ENCODE assay signal across 16 cellular contexts in the genomic region with DNA sequence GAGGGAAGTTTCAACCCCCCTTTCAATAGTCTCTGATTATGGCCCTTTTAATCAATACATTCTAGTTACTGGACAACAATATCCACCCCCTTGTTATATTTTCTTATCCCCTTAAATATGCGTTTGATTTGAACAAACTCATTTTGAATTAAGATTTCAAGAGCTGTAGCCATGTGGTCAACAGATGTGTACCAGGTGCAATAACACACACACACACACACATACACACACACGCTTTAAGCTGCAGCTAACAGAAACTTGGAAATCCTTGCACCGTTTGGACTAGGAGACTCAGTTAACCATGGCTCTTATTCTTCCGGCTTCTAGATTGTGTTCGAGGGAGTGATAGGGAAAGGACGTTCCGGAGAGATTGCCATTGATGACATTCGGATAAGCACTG.
DNase-seq lines count a peak whose midpoint lies in the region; ATAC-seq and TF ChIP-seq lines count a peak whose summit lies in the region.
"Had no signal": no experiment of that assay in that cellular context is flagged by ENCODE, and none has a peak within 500 bp of the region (broad histone marks: within the 10 kb centered on the region; RNA-seq: fewer than 3 reads in every experiment).

No MANE protein-coding gene starts in this region.

- H3K4me2 ChIP-seq in SK-N-SH = no peak overlapping the region
- no peak overlapping the region for H3K4me2 ChIP-seq in neural progenitor cell
- H3K4me2 ChIP-seq: BLaER1 treated with 17β-estradiol and CSF1 and Interleukin-3, amounts not matched to agents 10 nM and 100 nM had no signal

- H3K27me3 ChIP-seq in SK-N-SH (ENCODE audit: insufficient read depth) (no peaks in the 10 kb centered on the region), neural progenitor cell (no peaks in the 10 kb centered on the region)
- H3K27me3 ChIP-seq: BLaER1 treated with 17β-estradiol and CSF1 and Interleukin-3, amounts not matched to agents 10 nM and 100 nM had no signal

- no peak for TF ChIP-seq EP300 in SK-N-SH (IDR thresholded peaks at IDR 0.05; ENCODE audit: borderline replicate concordance in 1 of 2, low read depth in 1 of 2, low read length in 1 of 2)

- TF ChIP-seq CTCF in AG10803 (conservative IDR thresholded peaks at IDR 0.05; ENCODE audit: low read length) = no peak
- TF ChIP-seq CTCF in SK-N-SH (IDR thresholded peaks at IDR 0.05) = no peak
- TF ChIP-seq CTCF in fibroblast of mammary gland (conservative IDR thresholded peaks at IDR 0.05; ENCODE audit: control insufficient read depth, insufficient read depth, low read depth, low read length) = no peak
- TF ChIP-seq CTCF in neural progenitor cell (IDR thresholded peaks at IDR 0.05) = no peak

- H3K9me3 Mint-ChIP-seq in neural progenitor cell = no peaks in the 10 kb centered on the region
- H3K9me3 Mint-ChIP-seq: CD8-positive, alpha-beta memory T cell had no signal

- peaks cover 10% of the 10 kb centered on the region for H3F3A ChIP-seq in SK-N-SH (replicated peaks; ENCODE audit: insufficient read depth)
- no peaks in the 10 kb centered on the region for H3F3A ChIP-seq in neural progenitor cell (ENCODE audit: low read depth)

- 87% methylated on average over 8 of the region's 8 CpGs for WGBS in SK-N-SH (ENCODE audit: low lambda C conversion rate)

- peak; percentile 48 for DNase-seq in AG10803 (ENCODE audit: low read depth)
- DNase-seq in SK-N-SH = no peak
- peak; percentile 38 for DNase-seq in fibroblast of mammary gland (ENCODE audit: low read depth)
- no peak for DNase-seq in neural progenitor cell (ENCODE audit: low spot score)
- no peak for DNase-seq in NCI-H226
- DNase-seq: CD8-positive, alpha-beta memory T cell; DND-41; GM23248; NCI-H1092; NCI-H2227 treated with DMSO at 0.1 percent for 48 hours; NCI-H526 treated with DMSO at 0.1 percent for 48 hours; NK-92 treated with Interleukin-12 subunit alpha and Interleukin-12 subunit beta, amount 100 ng/mL, for 24 hours; SHP77 had no signal

- no peak overlapping the region for H3K4me3 Mint-ChIP-seq in neural progenitor cell
- H3K4me3 Mint-ChIP-seq: CD8-positive, alpha-beta memory T cell had no signal

- TF ChIP-seq POLR2A in GM18505 (IDR thresholded peaks at IDR 0.05; ENCODE audit: borderline replicate concordance, extremely low read depth, insufficient read depth, insufficient read length) = no peak

- no peak overlapping the region for H2AFZ ChIP-seq in SK-N-SH (ENCODE audit: low read depth)
- H2AFZ ChIP-seq in neural progenitor cell (replicated peaks) = no peak overlapping the region
- H2AFZ ChIP-seq: GM23248 had no signal

- CTCF ChIA-PET in SK-N-SH (lab: Yijun Ruan, JAX) = interaction anchor here (0.6 to 2.1 kb wide), 7 partner anchors 8 to 1351 kb away, joined by 3 to 11 read pairs (median 4); no protein-coding TSS in a partner anchor

- no peaks in the 10 kb centered on the region for H3K9me2 ChIP-seq in SK-N-SH

- peaks cover 42% of the 10 kb centered on the region for H3K4me1 Mint-ChIP-seq in neural progenitor cell

- H4K20me1 ChIP-seq in SK-N-SH (ENCODE audit: insufficient read depth) (no peaks in the 10 kb centered on the region), neural progenitor cell (ENCODE audit: low read depth) (no peaks in the 10 kb centered on the region)

- H3K36me3 Mint-ChIP-seq in neural progenitor cell = no peaks in the 10 kb centered on the region
- H3K36me3 Mint-ChIP-seq: CD8-positive, alpha-beta memory T cell had no signal

- peak overlapping the region; percentile 1 for H3K27ac Mint-ChIP-seq in neural progenitor cell
- H3K27ac Mint-ChIP-seq: CD8-positive, alpha-beta memory T cell had no signal

- H3K36me3 ChIP-seq in SK-N-SH (replicated peaks in 1 of 2; ENCODE audit: control insufficient read depth in 1 of 2, insufficient read depth in 2 of 2, low read length in 1 of 2) = peaks cover 26 to 43% of the 10 kb centered on the region in 2 experiments
- no peaks in the 10 kb centered on the region for H3K36me3 ChIP-seq in neural progenitor cell

- H3K9me3 ChIP-seq in SK-N-SH (no peaks in the 10 kb centered on the region), neural progenitor cell (ENCODE audit: low read depth) (no peaks in the 10 kb centered on the region)
- H3K9me3 ChIP-seq: BLaER1 treated with 17β-estradiol and CSF1 and Interleukin-3, amounts not matched to agents 10 nM and 100 nM had no signal

- H3K9ac ChIP-seq in SK-N-SH = no peak overlapping the region
- no peak overlapping the region for H3K9ac ChIP-seq in neural progenitor cell
- H3K9ac ChIP-seq: BLaER1 treated with 17β-estradiol and CSF1 and Interleukin-3, amounts not matched to agents 10 nM and 100 nM had no signal

- TF ChIP-seq RAD21 in SK-N-SH (IDR thresholded peaks at IDR 0.05; ENCODE audit: low read length) = no peak

- H3K4me3 ChIP-seq in AG10803 (ENCODE audit: low read length) (no peak overlapping the region), SK-N-SH (ENCODE audit: low read depth in 2 of 2, low read length in 1 of 2) (no peak overlapping the region), fibroblast of mammary gland (ENCODE audit: control insufficient read depth, low read depth, low read length) (no peak overlapping the region), neural progenitor cell (no peak overlapping the region)
- H3K4me3 ChIP-seq: BLaER1 treated with 17β-estradiol and CSF1 and Interleukin-3, amounts not matched to agents 10 nM and 100 nM; GM23248 had no signal

- POLR2A ChIA-PET in SK-N-SH (lab: Yijun Ruan, JAX) = no interaction called here

- no peaks in the 10 kb centered on the region for H3K27me3 Mint-ChIP-seq in neural progenitor cell (ENCODE audit: insufficient read depth, low read depth)

- H3K27ac ChIP-seq in SK-N-SH (ENCODE audit: low read depth in 2 of 2, low read length in 1 of 2) (no peak overlapping the region), neural progenitor cell (no peak overlapping the region)
- H3K27ac ChIP-seq: BLaER1 treated with 17β-estradiol and CSF1 and Interleukin-3, amounts not matched to agents 10 nM and 100 nM had no signal

- no peaks in the 10 kb centered on the region for H3K79me2 ChIP-seq in SK-N-SH (ENCODE audit: insufficient read depth)
- H3K79me2 ChIP-seq in neural progenitor cell (ENCODE audit: low read depth) = no peaks in the 10 kb centered on the region

- no peak for ATAC-seq in GM19328 (IDR thresholded peaks at IDR 0.05; ENCODE audit: unreplicated experiment)
- ATAC-seq in GM18505 (IDR thresholded peaks at IDR 0.05; ENCODE audit: unreplicated experiment) = no peak

- peaks cover 19 to 36% of the 10 kb centered on the region in 2 experiments; a peak in 3 of 4 replicates for H3K4me1 ChIP-seq in SK-N-SH (ENCODE audit: control insufficient read depth in 1 of 2, insufficient read depth in 2 of 2, low read depth in 1 of 2, low read length in 1 of 2)
- no peaks in the 10 kb centered on the region for H3K4me1 ChIP-seq in neural progenitor cell

TF ChIP-seq in SK-N-SH, 30 proteins besides CTCF, POLR2A, EP300 and RAD21:
- 0 out of 2 replicates have a peak, but pooled peaks have one; percentile 14 for TF ChIP-seq TCF12 (IDR thresholded peaks at IDR 0.05)
- TF ChIP-seq FOXJ3 (CRISPR knock-in tag; IDR thresholded peaks at IDR 0.05) = no peak

Comparison
In these comparisons a context has a peak if more than half of its experiments do, and no peak if none do; other contexts are left out.
1. DNase-seq: peak in AG10803 (single experiment) and fibroblast of mammary gland (single experiment); none in SK-N-SH (single experiment), neural progenitor cell (single experiment) and NCI-H226 (single experiment).